8 cellular contexts compared by ENCODE assay signal in genomic region chr15:55318588-55319494, GRCh38. TPM values are rescaled to one million over a fixed set of nuclear protein-coding genes. Genes with fewer than 3 reads are reported as not detected.
DNase-seq lines count a peak whose midpoint lies in the region; FAIRE-seq and TF ChIP-seq lines count a peak whose summit lies in the region.

PIGB (plus strand) TSS chr15:55319222; CDS start chr15:55319251, 29 bp downstream.
PIGBOS1 (minus strand) TSS chr15:55319123; CDS start chr15:55317792, 1,331 bp downstream.

- peaks cover 16% of the 10 kb centered on the region; the same call in 1 of the 2 replicates for H3F3A ChIP-seq in MM.1S (ENCODE audit: insufficient read depth, low read length)

- no peaks in the 10 kb centered on the region for H3K36me3 ChIP-seq in MM.1S (replicated peaks; ENCODE audit: insufficient read depth, low read length)
- H3K36me3 ChIP-seq in neutrophil: peaks cover 7% of the 10 kb centered on the region

- H2AFZ ChIP-seq in MM.1S (ENCODE audit: low read length): peak within 1 kb of the TSS; percentile 55

- no peak for FAIRE-seq in frontal cortex (lab: Jason Lieb, UNC)

- no peaks in the 10 kb centered on the region for H4K20me1 ChIP-seq in MM.1S (ENCODE audit: insufficient read depth, low read length)

- DNase-seq in GDM1 (lab: John Stamatoyannopoulos, UW): peak; percentile 89
- DNase-seq in HCEC 1CT: peak; percentile 84
- DNase-seq in MM.1S: peak; percentile 90
- DNase-seq in SIG-M5 treated with dmso at 0.1 percent for 504 hours (lab: John Stamatoyannopoulos, UW; ENCODE audit: unreplicated experiment): peak; percentile 89
- DNase-seq in activated gamma-delta T cell treated with anti-CD3 and anti-CD28 coated beads, Interleukin-2, amount 50 U/mL, for 16 hours (ENCODE audit: low read depth): peak; percentile 56
- peak; percentile 56 to 77 for DNase-seq in frontal cortex (ENCODE audit: low spot score in 2 of 2)

- H3K27me3 ChIP-seq in MM.1S (replicated peaks; ENCODE audit: insufficient read depth, low read length) (no peaks in the 10 kb centered on the region), neutrophil (no peaks in the 10 kb centered on the region)

- H3K4me1 ChIP-seq in MM.1S (ENCODE audit: low read length): peaks cover 3% of the 10 kb centered on the region; the same call in 1 of the 2 replicates
- H3K4me1 ChIP-seq in neutrophil (ENCODE audit: control insufficient read depth in 1 of 2, insufficient read depth in 1 of 2, low read depth in 1 of 2, low read length in 1 of 2): peaks cover 66 to 72% of the 10 kb centered on the region in 2 experiments

- H3K79me2 ChIP-seq in MM.1S (ENCODE audit: low read length): peaks cover 43% of the 10 kb centered on the region

- H3K4me3 ChIP-seq in MM.1S (ENCODE audit: low read length) (peak within 1 kb of the TSS; percentile 74), neutrophil (ENCODE audit: low read depth in 1 of 2, low read length in 1 of 2) (peak within 1 kb of the TSS; percentile 77 to 98)

- peak within 1 kb of the TSS; percentile 83 for H3K9ac ChIP-seq in MM.1S (ENCODE audit: low read length)

- no peak for TF ChIP-seq CTCF in MM.1S (IDR thresholded peaks at IDR 0.05; ENCODE audit: low read length)
- peak; percentile 29 for TF ChIP-seq CTCF in neutrophil (IDR thresholded peaks at IDR 0.05)
- no peak for TF ChIP-seq CTCF in subcutaneous adipose tissue (IDR thresholded peaks at IDR 0.05; ENCODE audit: low read depth)

- no peaks in the 10 kb centered on the region for H3K9me2 ChIP-seq in MM.1S (replicated peaks; ENCODE audit: insufficient read depth, low read length)

- H3K4me2 ChIP-seq in MM.1S (ENCODE audit: low read depth, low read length): peak within 1 kb of the TSS; percentile 80

- H3K9me3 ChIP-seq in MM.1S (replicated peaks; ENCODE audit: insufficient read depth, low read length): no peaks in the 10 kb centered on the region
- no peaks in the 10 kb centered on the region for H3K9me3 ChIP-seq in neutrophil

- peak within 1 kb of the TSS; percentile 78 for H3K27ac ChIP-seq in MM.1S (ENCODE audit: low read length)
- peak within 1 kb of the TSS; percentile 96 for H3K27ac ChIP-seq in neutrophil

RNA-seq across cellular contexts. Expression of gene PIGB, which starts in this region (rescaled TPM):
- total RNA-seq in frontal cortex (6.1 TPM), subcutaneous adipose tissue (10 to 100 TPM; 11.5 to 14.7 (median 12.8) TPM)

RNA-seq across cellular contexts. Expression of gene PIGBOS1, which starts in this region (rescaled TPM):
- total RNA-seq in frontal cortex: 7.7 TPM
- total RNA-seq in subcutaneous adipose tissue: 10 to 100 TPM in 3 of 4 donors, 1 to 10 TPM in 1; 5.9 to 39.7 (median 14.7) TPM

Comparison
In these comparisons a context has a peak if more than half of its experiments do, and no peak if none do; other contexts are left out.
1. Peak in every context shown above with its lines: DNase-seq, H3K4me3 ChIP-seq and H3K27ac ChIP-seq.